ENCODE assay signal across 24 cellular contexts in the genomic region with DNA sequence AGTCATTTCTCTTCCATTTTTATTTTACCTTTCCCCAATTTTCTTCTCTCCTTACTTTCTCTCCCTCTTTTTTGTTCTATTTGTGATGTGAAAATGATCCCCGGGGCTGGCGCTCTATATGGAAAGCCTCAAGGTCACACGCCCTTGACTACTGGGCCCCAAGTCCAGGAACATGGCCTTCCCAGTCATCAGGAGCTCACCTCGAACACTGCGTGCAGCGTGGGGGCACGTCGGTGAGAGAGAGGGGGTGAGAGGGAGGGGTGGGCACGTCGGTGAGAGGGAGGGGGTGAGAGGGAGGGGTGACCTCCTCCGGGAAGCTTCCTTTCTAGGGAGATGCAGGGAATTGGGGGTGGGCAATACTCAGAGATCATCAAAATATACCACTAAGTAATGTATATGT.
DNase-seq lines count a peak whose midpoint lies in the region; ATAC-seq and TF ChIP-seq lines count a peak whose summit lies in the region.
"Had no signal": no experiment of that assay in that cellular context is flagged by ENCODE, and none has a peak within 500 bp of the region (broad histone marks: within the 10 kb centered on the region; RNA-seq: fewer than 3 reads in every experiment).

No MANE protein-coding gene starts in this region.

- H3K27me3 ChIP-seq in body of pancreas (no peaks in the 10 kb centered on the region), sigmoid colon (peaks cover 0 to 20% (median 5%) of the 10 kb centered on the region in 3 donors)
- H3K27me3 ChIP-seq: MG63 had no signal

- H3K4me1 ChIP-seq in body of pancreas (peaks cover 20% of the 10 kb centered on the region), sigmoid colon (peaks cover 0 to 11% (median 9%) of the 10 kb centered on the region in 4 donors)
- H3K4me1 ChIP-seq: HAP-1 had no signal

- no peak for TF ChIP-seq EP300 in sigmoid colon (IDR thresholded peaks at IDR 0.05)

- H3K9me3 ChIP-seq in body of pancreas, result no peaks in the 10 kb centered on the region
- no peaks in the 10 kb centered on the region for H3K9me3 ChIP-seq in sigmoid colon
- H3K9me3 ChIP-seq: HAP-1, MG63 had no signal

- TF ChIP-seq CTCF in body of pancreas (IDR thresholded peaks at IDR 0.05) (no peak), sigmoid colon (IDR thresholded peaks at IDR 0.05) (no peak)

- H3K36me3 ChIP-seq in body of pancreas (replicated peaks in 1 of 2; ENCODE audit: insufficient read depth in 1 of 2, low read depth in 2 of 2) (no peaks in the 10 kb centered on the region), sigmoid colon (no peaks in the 10 kb centered on the region)
- H3K36me3 ChIP-seq: HAP-1, MG63 had no signal

- WGBS in body of pancreas, 2 donors, result 41 to 48% methylated on average over 11 of the region's 11 CpGs
- 74 to 81% methylated on average over 11 of the region's 11 CpGs for WGBS in sigmoid colon, 2 donors

- H3K27ac ChIP-seq in body of pancreas, result peak overlapping the region in 3 of 4 donors; percentile 50 to 65 (median 61)
- no peak overlapping the region for H3K27ac ChIP-seq in sigmoid colon
- H3K27ac ChIP-seq: 22Rv1 had no signal

- intact Hi-C loops in body of pancreas (cut with DNase I) (loop anchor here (10.0 kb wide), 1 partner anchor 512 kb away; no protein-coding TSS in a partner anchor), sigmoid colon (cut with DNase I) (no loop called here)

- peak; percentile 38 for DNase-seq in activated effector memory CD4-positive, alpha-beta T cell treated with anti-CD3 and anti-CD28 coated beads, Interleukin-2, amount 50 U/mL, for 16 hours
- no peak for DNase-seq in activated effector memory CD4-positive, alpha-beta T cell treated with Interleukin-2 at 50 U/mL for 16 hours
- DNase-seq in body of pancreas (no peak), sigmoid colon (peak; percentile 11), NCI-H526 (lab: John Stamatoyannopoulos, UW) (no peak), SW480 (ENCODE audit: low spot score) (no peak)
- DNase-seq in activated naive CD4-positive, alpha-beta T cell treated with Interleukin-2 at 50 U/mL for 16 hours, result no peak
- DNase-seq: CD4-positive, CD25-positive, alpha-beta regulatory T cell; COR-L47; GOT3; IMR-90; KG1; MG63; NCI-H1105 treated with DMSO at 0.1 percent for 48 hours; NCI-H146; NCI-H1930; NCI-H2107; NCI-H524 treated with DMSO at 0.1 percent for 48 hours; SIG-M5 had no signal

- H3K4me3 ChIP-seq in body of pancreas, result no peak overlapping the region
- H3K4me3 ChIP-seq in sigmoid colon, result no peak overlapping the region
- H3K4me3 ChIP-seq: GM12878, HAP-1, MG63, SK-N-MC had no signal

- no peak for TF ChIP-seq POLR2A in body of pancreas (IDR thresholded peaks at IDR 0.05)
- TF ChIP-seq POLR2A in sigmoid colon (IDR thresholded peaks at IDR 0.05), result no peak

- ATAC-seq in body of pancreas, result no peak
- no peak for ATAC-seq in GM21619 (IDR thresholded peaks at IDR 0.05; ENCODE audit: unreplicated experiment)

Comparison
In these comparisons a context has a peak if more than half of its experiments do, and no peak if none do; other contexts are left out.
1. DNase-seq: peak in activated effector memory CD4-positive, alpha-beta T cell treated with anti-CD3 and anti-CD28 coated beads, Interleukin-2, amount 50 U/mL, for 16 hours (single experiment) and sigmoid colon (single experiment); none in activated effector memory CD4-positive, alpha-beta T cell treated with Interleukin-2 at 50 U/mL for 16 hours (single experiment), body of pancreas (0 of 4), NCI-H526 (0 of 2), activated naive CD4-positive, alpha-beta T cell treated with Interleukin-2 at 50 U/mL for 16 hours (single experiment) and SW480 (single experiment).
2. H3K27ac ChIP-seq: peak in body of pancreas (3 of 4); none in sigmoid colon (0 of 4).